In the genomic region with DNA sequence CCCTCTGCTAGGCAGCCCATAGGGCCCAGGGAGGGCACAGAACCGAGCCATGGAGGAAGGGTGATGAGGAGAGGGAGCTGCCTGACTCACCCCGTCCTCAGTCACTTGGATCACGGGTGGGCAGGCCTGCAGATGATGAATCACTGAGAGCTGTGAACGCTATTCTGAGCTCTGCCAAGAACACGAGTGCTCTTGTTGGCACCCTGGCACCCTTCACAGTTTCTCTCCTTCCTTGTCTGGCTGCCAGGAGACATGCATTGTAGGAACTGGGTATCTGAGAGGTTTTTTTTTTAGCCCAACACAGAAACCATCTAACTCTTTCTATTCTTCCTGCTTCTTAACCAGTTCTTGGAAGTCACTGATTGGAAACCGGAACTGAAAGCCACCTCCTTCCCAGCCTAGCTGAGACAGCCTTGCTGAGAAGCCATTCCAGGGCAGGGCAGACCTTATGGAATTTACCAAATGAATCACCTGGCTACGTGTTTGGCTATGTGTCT, we compare ENCODE assay signal across 8 cellular contexts.
DNase-seq lines count a peak whose midpoint lies in the region; ATAC-seq and TF ChIP-seq lines count a peak whose summit lies in the region.

No MANE protein-coding gene starts in this region.

- no peaks in the 10 kb centered on the region; the same call in 1 of the 2 replicates for H3K9me3 ChIP-seq in Caco-2

- no peaks in the 10 kb centered on the region for H3K27me3 ChIP-seq in Caco-2 (replicated peaks; ENCODE audit: control insufficient read depth, insufficient read depth, low read length)

- no peaks in the 10 kb centered on the region for H3K36me3 ChIP-seq in Caco-2 (ENCODE audit: control insufficient read depth, insufficient read depth, low read length)

- 0 out of 2 replicates have a peak, but pooled peaks cover 7% of the 10 kb centered on the region for H3K4me1 ChIP-seq in Caco-2

- TF ChIP-seq CTCF in activated CD8-positive, alpha-beta T cell treated with anti-CD3 and anti-CD28 coated beads for 36 hours (IDR thresholded peaks at IDR 0.05): no peak
- no peak for TF ChIP-seq CTCF in Caco-2 (IDR thresholded peaks at IDR 0.05; ENCODE audit: insufficient read depth in 1 of 2, low read depth in 1 of 2, low read length in 1 of 2, severe bottlenecking in 1 of 2, unreplicated experiment in 1 of 2)

- ATAC-seq in activated CD8-positive, alpha-beta T cell treated with anti-CD3 and anti-CD28 coated beads for 36 hours: peak; percentile 85
- ATAC-seq in activated CD8-positive, alpha-beta T cell treated with anti-CD3 and anti-CD28 coated beads, Interleukin-2, amount 10 ng/mL, durations not matched to agents 7 days and 5 days: no peak
- no peak for ATAC-seq in GM18909 (IDR thresholded peaks at IDR 0.05; ENCODE audit: poor library complexity, unreplicated experiment)

- no peak overlapping the region for H3K4me3 Mint-ChIP-seq in activated CD8-positive, alpha-beta T cell treated with anti-CD3 and anti-CD28 coated beads for 36 hours
- H3K4me3 Mint-ChIP-seq in activated CD8-positive, alpha-beta T cell treated with anti-CD3 and anti-CD28 coated beads, Interleukin-2, amount 10 ng/mL, durations not matched to agents 7 days and 5 days: no peak overlapping the region
- no peak overlapping the region for H3K4me3 Mint-ChIP-seq in activated CD4-positive, alpha-beta memory T cell treated with anti-CD3 and anti-CD28 coated beads for 36 hours
- no peak overlapping the region for H3K4me3 Mint-ChIP-seq in Caco-2 (ENCODE audit: unreplicated experiment)

- POLR2A ChIA-PET in activated CD8-positive, alpha-beta T cell treated with anti-CD3 and anti-CD28 coated beads for 36 hours (lab: Charles Lee): no interaction called here
- POLR2A ChIA-PET in activated CD8-positive, alpha-beta T cell treated with anti-CD3 and anti-CD28 coated beads, Interleukin-2, amount 10 ng/mL, durations not matched to agents 7 days and 5 days (lab: Charles Lee): no interaction called here
- POLR2A ChIA-PET in activated CD4-positive, alpha-beta memory T cell treated with anti-CD3 and anti-CD28 coated beads for 36 hours (lab: Charles Lee): interaction anchor here (1.0 kb wide), 1 partner anchor 63 kb away, joined by 3 read pairs; no protein-coding TSS in a partner anchor
- POLR2A ChIA-PET in Caco-2 (lab: Charles Lee): no interaction called here

- H3K4me3 ChIP-seq in Caco-2 (ENCODE audit: low read depth, low read length): no peak overlapping the region

- peak; percentile 36 for DNase-seq in activated CD8-positive, alpha-beta T cell treated with anti-CD3 and anti-CD28 coated beads for 36 hours
- DNase-seq in activated CD8-positive, alpha-beta T cell treated with anti-CD3 and anti-CD28 coated beads, Interleukin-2, amount 10 ng/mL, durations not matched to agents 7 days and 5 days: no peak
- peak; percentile 57 for DNase-seq in activated CD4-positive, alpha-beta memory T cell treated with anti-CD3 and anti-CD28 coated beads for 36 hours
- DNase-seq in glomerular visceral epithelial cell (ENCODE audit: extremely low spot score) (peak; percentile 72), putamen (ENCODE audit: low spot score) (peak; percentile 88), Caco-2 (no peak), NCI-H1436 (lab: John Stamatoyannopoulos, UW) (no peak)

- CTCF ChIA-PET in activated CD8-positive, alpha-beta T cell treated with anti-CD3 and anti-CD28 coated beads for 36 hours (lab: Charles Lee): interaction anchor here (2.4 kb wide), 1 partner anchor 12 kb away, joined by 7 read pairs; no protein-coding TSS in a partner anchor
- CTCF ChIA-PET in activated CD8-positive, alpha-beta T cell treated with anti-CD3 and anti-CD28 coated beads, Interleukin-2, amount 10 ng/mL, durations not matched to agents 7 days and 5 days (lab: Charles Lee): interaction anchor here (1.6 to 2.1 kb wide), 2 partner anchors 9 to 141 kb away, joined by 3 to 7 read pairs; no protein-coding TSS in a partner anchor
- CTCF ChIA-PET in activated CD4-positive, alpha-beta memory T cell treated with anti-CD3 and anti-CD28 coated beads for 36 hours (lab: Charles Lee): interaction anchor here (1.4 kb wide), 1 partner anchor 11 kb away, joined by 3 read pairs; no protein-coding TSS in a partner anchor
- CTCF ChIA-PET in Caco-2 (lab: Charles Lee): no interaction called here

- intact Hi-C loops in activated CD8-positive, alpha-beta T cell treated with anti-CD3 and anti-CD28 coated beads for 36 hours (cut with micrococcal nuclease): loop anchor here (5.0 kb wide), 1 partner anchor 139 kb away; the partner anchor contains the start of gene KDM7A
- intact Hi-C loops in activated CD4-positive, alpha-beta memory T cell treated with anti-CD3 and anti-CD28 coated beads for 36 hours (cut with micrococcal nuclease): no loop called here
- intact Hi-C loops in Caco-2 (cut with micrococcal nuclease; ENCODE audit: unreplicated experiment): no loop called here

- H3K27me3 Mint-ChIP-seq in activated CD8-positive, alpha-beta T cell treated with anti-CD3 and anti-CD28 coated beads for 36 hours: no peaks in the 10 kb centered on the region
- no peaks in the 10 kb centered on the region for H3K27me3 Mint-ChIP-seq in activated CD8-positive, alpha-beta T cell treated with anti-CD3 and anti-CD28 coated beads, Interleukin-2, amount 10 ng/mL, durations not matched to agents 7 days and 5 days (ENCODE audit: low read depth)
- H3K27me3 Mint-ChIP-seq in activated CD4-positive, alpha-beta memory T cell treated with anti-CD3 and anti-CD28 coated beads for 36 hours: no peaks in the 10 kb centered on the region
- no peaks in the 10 kb centered on the region for H3K27me3 Mint-ChIP-seq in Caco-2 (ENCODE audit: insufficient read depth, unreplicated experiment)

- no peak overlapping the region for H3K27ac Mint-ChIP-seq in activated CD8-positive, alpha-beta T cell treated with anti-CD3 and anti-CD28 coated beads for 36 hours
- H3K27ac Mint-ChIP-seq in activated CD8-positive, alpha-beta T cell treated with anti-CD3 and anti-CD28 coated beads, Interleukin-2, amount 10 ng/mL, durations not matched to agents 7 days and 5 days: no peak overlapping the region
- H3K27ac Mint-ChIP-seq in activated CD4-positive, alpha-beta memory T cell treated with anti-CD3 and anti-CD28 coated beads for 36 hours: peak overlapping the region; percentile 52
- no peak overlapping the region for H3K27ac Mint-ChIP-seq in Caco-2 (ENCODE audit: unreplicated experiment)

- H3K4me1 Mint-ChIP-seq in activated CD8-positive, alpha-beta T cell treated with anti-CD3 and anti-CD28 coated beads for 36 hours (ENCODE audit: low read depth): peaks cover 22% of the 10 kb centered on the region
- H3K4me1 Mint-ChIP-seq in activated CD8-positive, alpha-beta T cell treated with anti-CD3 and anti-CD28 coated beads, Interleukin-2, amount 10 ng/mL, durations not matched to agents 7 days and 5 days (ENCODE audit: low read depth): peaks cover 22% of the 10 kb centered on the region
- H3K4me1 Mint-ChIP-seq in activated CD4-positive, alpha-beta memory T cell treated with anti-CD3 and anti-CD28 coated beads for 36 hours (ENCODE audit: low read depth): peaks cover 35% of the 10 kb centered on the region
- H3K4me1 Mint-ChIP-seq in Caco-2 (ENCODE audit: low read depth, unreplicated experiment): no peaks in the 10 kb centered on the region

- BruUV-seq in Caco-2 (replicated peaks; lab: Mats Ljungman, UMichigan): no TSS peak

- H3K36me3 Mint-ChIP-seq in activated CD8-positive, alpha-beta T cell treated with anti-CD3 and anti-CD28 coated beads for 36 hours (ENCODE audit: low read depth): peaks cover 4% of the 10 kb centered on the region
- peaks cover 16% of the 10 kb centered on the region for H3K36me3 Mint-ChIP-seq in activated CD8-positive, alpha-beta T cell treated with anti-CD3 and anti-CD28 coated beads, Interleukin-2, amount 10 ng/mL, durations not matched to agents 7 days and 5 days (ENCODE audit: low read depth)
- H3K36me3 Mint-ChIP-seq in activated CD4-positive, alpha-beta memory T cell treated with anti-CD3 and anti-CD28 coated beads for 36 hours: peaks cover 23% of the 10 kb centered on the region
- no peaks in the 10 kb centered on the region for H3K36me3 Mint-ChIP-seq in Caco-2 (ENCODE audit: insufficient read depth, unreplicated experiment)

- peaks cover 5% of the 10 kb centered on the region for H3K9me3 Mint-ChIP-seq in activated CD8-positive, alpha-beta T cell treated with anti-CD3 and anti-CD28 coated beads for 36 hours
- peaks cover 9% of the 10 kb centered on the region for H3K9me3 Mint-ChIP-seq in activated CD8-positive, alpha-beta T cell treated with anti-CD3 and anti-CD28 coated beads, Interleukin-2, amount 10 ng/mL, durations not matched to agents 7 days and 5 days (ENCODE audit: insufficient read depth)
- H3K9me3 Mint-ChIP-seq in activated CD4-positive, alpha-beta memory T cell treated with anti-CD3 and anti-CD28 coated beads for 36 hours: peaks cover 16% of the 10 kb centered on the region
- peaks cover 26% of the 10 kb centered on the region for H3K9me3 Mint-ChIP-seq in Caco-2 (ENCODE audit: unreplicated experiment)

Comparison
In these comparisons a context has a peak if more than half of its experiments do, and no peak if none do; other contexts are left out.
1. DNase-seq: peak in activated CD8-positive, alpha-beta T cell treated with anti-CD3 and anti-CD28 coated beads for 36 hours (single experiment), activated CD4-positive, alpha-beta memory T cell treated with anti-CD3 and anti-CD28 coated beads for 36 hours (single experiment), glomerular visceral epithelial cell (single experiment) and putamen (single experiment); none in activated CD8-positive, alpha-beta T cell treated with anti-CD3 and anti-CD28 coated beads, Interleukin-2, amount 10 ng/mL, durations not matched to agents 7 days and 5 days (single experiment), Caco-2 (0 of 2) and NCI-H1436 (single experiment).